Comparison of ENCODE assay signal across 2 cellular contexts in the genomic region with DNA sequence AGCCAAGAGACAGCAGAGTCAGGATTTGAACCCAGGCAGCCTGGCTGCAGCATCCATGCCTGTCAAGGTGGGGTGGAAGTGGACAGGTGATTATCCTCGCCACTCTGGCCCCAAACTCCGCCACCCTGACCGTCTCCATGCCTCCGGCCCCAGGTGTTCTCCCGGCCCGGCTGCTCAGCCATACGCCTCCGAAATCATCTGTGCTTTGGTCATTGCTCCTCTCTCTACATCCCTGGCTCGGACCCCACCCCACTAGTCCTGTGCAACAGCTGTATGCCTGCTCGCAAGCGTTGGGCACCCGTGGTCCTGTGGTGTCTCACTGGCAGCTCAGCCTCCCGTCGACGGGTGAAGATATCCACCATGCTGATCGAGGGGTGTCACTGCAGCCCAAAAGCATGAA.
TF ChIP-seq lines count a peak whose summit lies in the region.

No MANE protein-coding gene starts in this region.

TF ChIP-seq in HepG2, 621 proteins besides CTCF, POLR2A, EP300 and RAD21:
- TF ChIP-seq MEIS1 (CRISPR knock-in tag; IDR thresholded peaks at IDR 0.05; ENCODE audit: borderline replicate concordance) (0 out of 2 replicates have a peak, but pooled peaks have one; percentile 14), NRL (CRISPR knock-in tag; IDR thresholded peaks at IDR 0.05; ENCODE audit: borderline replicate concordance) (0 out of 2 replicates have a peak, but pooled peaks have one; percentile 16)
- TF ChIP-seq, protein P1, sequence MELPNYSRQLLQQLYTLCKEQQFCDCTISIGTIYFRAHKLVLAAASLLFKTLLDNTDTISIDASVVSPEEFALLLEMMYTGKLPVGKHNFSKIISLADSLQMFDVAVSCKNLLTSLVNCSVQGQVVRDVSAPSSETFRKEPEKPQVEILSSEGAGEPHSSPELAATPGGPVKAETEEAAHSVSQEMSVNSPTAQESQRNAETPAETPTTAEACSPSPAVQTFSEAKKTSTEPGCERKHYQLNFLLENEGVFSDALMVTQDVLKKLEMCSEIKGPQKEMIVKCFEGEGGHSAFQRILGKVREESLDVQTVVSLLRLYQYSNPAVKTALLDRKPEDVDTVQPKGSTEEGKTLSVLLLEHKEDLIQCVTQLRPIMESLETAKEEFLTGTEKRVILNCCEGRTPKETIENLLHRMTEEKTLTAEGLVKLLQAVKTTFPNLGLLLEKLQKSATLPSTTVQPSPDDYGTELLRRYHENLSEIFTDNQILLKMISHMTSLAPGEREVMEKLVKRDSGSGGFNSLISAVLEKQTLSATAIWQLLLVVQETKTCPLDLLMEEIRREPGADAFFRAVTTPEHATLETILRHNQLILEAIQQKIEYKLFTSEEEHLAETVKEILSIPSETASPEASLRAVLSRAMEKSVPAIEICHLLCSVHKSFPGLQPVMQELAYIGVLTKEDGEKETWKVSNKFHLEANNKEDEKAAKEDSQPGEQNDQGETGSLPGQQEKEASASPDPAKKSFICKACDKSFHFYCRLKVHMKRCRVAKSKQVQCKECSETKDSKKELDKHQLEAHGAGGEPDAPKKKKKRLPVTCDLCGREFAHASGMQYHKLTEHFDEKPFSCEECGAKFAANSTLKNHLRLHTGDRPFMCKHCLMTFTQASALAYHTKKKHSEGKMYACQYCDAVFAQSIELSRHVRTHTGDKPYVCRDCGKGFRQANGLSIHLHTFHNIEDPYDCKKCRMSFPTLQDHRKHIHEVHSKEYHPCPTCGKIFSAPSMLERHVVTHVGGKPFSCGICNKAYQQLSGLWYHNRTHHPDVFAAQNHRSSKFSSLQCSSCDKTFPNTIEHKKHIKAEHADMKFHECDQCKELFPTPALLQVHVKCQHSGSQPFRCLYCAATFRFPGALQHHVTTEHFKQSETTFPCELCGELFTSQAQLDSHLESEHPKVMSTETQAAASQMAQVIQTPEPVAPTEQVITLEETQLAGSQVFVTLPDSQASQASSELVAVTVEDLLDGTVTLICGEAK (IDR thresholded peaks at IDR 0.05): no peak
- TF ChIP-seq, protein P1 (CRISPR knock-in tag; IDR thresholded peaks at IDR 0.05): peak; percentile 17; the same call in 1 of the 2 replicates
- TF ChIP-seq, protein P2, sequence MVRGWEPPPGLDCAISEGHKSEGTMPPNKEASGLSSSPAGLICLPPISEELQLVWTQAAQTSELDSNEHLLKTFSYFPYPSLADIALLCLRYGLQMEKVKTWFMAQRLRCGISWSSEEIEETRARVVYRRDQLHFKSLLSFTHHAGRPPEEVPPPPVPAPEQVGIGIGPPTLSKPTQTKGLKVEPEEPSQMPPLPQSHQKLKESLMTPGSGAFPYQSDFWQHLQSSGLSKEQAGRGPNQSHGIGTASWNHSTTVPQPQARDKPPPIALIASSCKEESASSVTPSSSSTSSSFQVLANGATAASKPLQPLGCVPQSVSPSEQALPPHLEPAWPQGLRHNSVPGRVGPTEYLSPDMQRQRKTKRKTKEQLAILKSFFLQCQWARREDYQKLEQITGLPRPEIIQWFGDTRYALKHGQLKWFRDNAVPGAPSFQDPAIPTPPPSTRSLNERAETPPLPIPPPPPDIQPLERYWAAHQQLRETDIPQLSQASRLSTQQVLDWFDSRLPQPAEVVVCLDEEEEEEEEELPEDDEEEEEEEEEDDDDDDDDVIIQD (CRISPR knock-in tag; IDR thresholded peaks at IDR 0.05; ENCODE audit: low read depth): no peak

TF ChIP-seq in IMR-90, 13 proteins besides CTCF, POLR2A, EP300 and RAD21:
- no peak for TF ChIP-seq MXI1 (IDR thresholded peaks at IDR 0.05; ENCODE audit: borderline replicate concordance, low read depth, low read length)
- TF ChIP-seq SMC3 (IDR thresholded peaks at IDR 0.05; ENCODE audit: low read depth, low read length): no peak
- no peak for TF ChIP-seq RCOR1 (IDR thresholded peaks at IDR 0.05; ENCODE audit: insufficient replicate concordance, low read length)
- TF ChIP-seq CHD1 (IDR thresholded peaks at IDR 0.05; ENCODE audit: low read depth, low read length): no peak
- TF ChIP-seq, protein P3, sequence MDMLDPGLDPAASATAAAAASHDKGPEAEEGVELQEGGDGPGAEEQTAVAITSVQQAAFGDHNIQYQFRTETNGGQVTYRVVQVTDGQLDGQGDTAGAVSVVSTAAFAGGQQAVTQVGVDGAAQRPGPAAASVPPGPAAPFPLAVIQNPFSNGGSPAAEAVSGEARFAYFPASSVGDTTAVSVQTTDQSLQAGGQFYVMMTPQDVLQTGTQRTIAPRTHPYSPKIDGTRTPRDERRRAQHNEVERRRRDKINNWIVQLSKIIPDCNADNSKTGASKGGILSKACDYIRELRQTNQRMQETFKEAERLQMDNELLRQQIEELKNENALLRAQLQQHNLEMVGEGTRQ (IDR thresholded peaks at IDR 0.05; ENCODE audit: low read depth, low read length): no peak
- no peak for TF ChIP-seq BHLHE40 (IDR thresholded peaks at IDR 0.05; ENCODE audit: low read depth, low read length)
- TF ChIP-seq MAZ (IDR thresholded peaks at IDR 0.05; ENCODE audit: borderline replicate concordance, low read depth, low read length): no peak
- no peak for TF ChIP-seq MAFK (IDR thresholded peaks at IDR 0.05; ENCODE audit: low read depth, low read length)
- TF ChIP-seq, protein P4, sequence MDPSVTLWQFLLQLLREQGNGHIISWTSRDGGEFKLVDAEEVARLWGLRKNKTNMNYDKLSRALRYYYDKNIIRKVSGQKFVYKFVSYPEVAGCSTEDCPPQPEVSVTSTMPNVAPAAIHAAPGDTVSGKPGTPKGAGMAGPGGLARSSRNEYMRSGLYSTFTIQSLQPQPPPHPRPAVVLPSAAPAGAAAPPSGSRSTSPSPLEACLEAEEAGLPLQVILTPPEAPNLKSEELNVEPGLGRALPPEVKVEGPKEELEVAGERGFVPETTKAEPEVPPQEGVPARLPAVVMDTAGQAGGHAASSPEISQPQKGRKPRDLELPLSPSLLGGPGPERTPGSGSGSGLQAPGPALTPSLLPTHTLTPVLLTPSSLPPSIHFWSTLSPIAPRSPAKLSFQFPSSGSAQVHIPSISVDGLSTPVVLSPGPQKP (IDR thresholded peaks at IDR 0.05; ENCODE audit: borderline replicate concordance, low read depth, low read length): no peak
- TF ChIP-seq NFE2L2 (IDR thresholded peaks at IDR 0.05; ENCODE audit: low read depth, low read length): no peak
- no peak for TF ChIP-seq CEBPB (IDR thresholded peaks at IDR 0.05; ENCODE audit: low read depth, low read length)
- TF ChIP-seq RFX5 (IDR thresholded peaks at IDR 0.05; ENCODE audit: low read depth, low read length): no peak
- TF ChIP-seq FOS (IDR thresholded peaks at IDR 0.05; ENCODE audit: low read depth, low read length): no peak
